ENCODE assay signal across 8 cellular contexts in genomic region chr1:2585318-2586092, GRCh38. TPM values are rescaled to one million over a fixed set of nuclear protein-coding genes. Genes with fewer than 3 reads are reported as not detected.
A peak's percentile ranks its signal among the peaks of the same experiment; 100 is the strongest.
DNase-seq lines count a peak whose midpoint lies in the region; ATAC-seq and TF ChIP-seq lines count a peak whose summit lies in the region.

No MANE protein-coding gene starts in this region.

- no peaks in the 10 kb centered on the region for H3K27me3 ChIP-seq in endodermal cell (ENCODE audit: control insufficient read depth, insufficient read depth, low read length, poor library complexity, severe bottlenecking)

- H3K9me3 ChIP-seq in endodermal cell (ENCODE audit: control insufficient read depth, low read length) (no peaks in the 10 kb centered on the region), mesodermal cell (ENCODE audit: control insufficient read depth, low read length) (no peaks in the 10 kb centered on the region)

- peak overlapping the region; percentile 79 for H3K9ac ChIP-seq in endodermal cell (ENCODE audit: extremely low read depth, low read length, poor library complexity, severe bottlenecking)

- WGBS in endodermal cell (ENCODE audit: insufficient coverage in 1 of 2, insufficient read length in 1 of 2), 2 experiments, result 0 to 11% methylated on average over 17 to 28 of the region's 28 CpGs
- WGBS in mesodermal cell (ENCODE audit: insufficient coverage in 2 of 2), 2 experiments, result 6 to 7% methylated on average over 21 to 24 of the region's 28 CpGs

- peak overlapping the region; percentile 74 for H3K4me3 Mint-ChIP-seq in endodermal cell

- H3K27ac ChIP-seq in endodermal cell (ENCODE audit: low read depth, low read length), result peak overlapping the region; percentile 87
- H3K27ac ChIP-seq in mesodermal cell (ENCODE audit: low read depth, low read length, severe bottlenecking), result peak overlapping the region; percentile 88

- ATAC-seq in HG02571 (IDR thresholded peaks at IDR 0.05; ENCODE audit: unreplicated experiment), result peak; percentile 30

- H3K36me3 Mint-ChIP-seq in endodermal cell (ENCODE audit: low read depth), result peaks cover 12% of the 10 kb centered on the region

- H3K9me3 Mint-ChIP-seq in endodermal cell, result peaks cover 3% of the 10 kb centered on the region

- DNase-seq in NCI-H510A treated with DMSO at 0.1 percent for 48 hours (lab: John Stamatoyannopoulos, UW) (peak; percentile 23), endodermal cell (peak; percentile 78), NCI-H524 treated with DMSO at 0.1 percent for 48 hours (lab: John Stamatoyannopoulos, UW) (no peak)
- peak in 2 of 3 experiments; percentile 31 to 46 for DNase-seq in activated CD8-positive, alpha-beta memory T cell treated with anti-CD3 and anti-CD28 coated beads for 48 hours (ENCODE audit: low read depth in 2 of 3, low spot score in 2 of 3)
- DNase-seq in stimulated activated CD8-positive, alpha-beta memory T cell treated with anti-CD3 and anti-CD28 coated beads, Interleukin-4, amount 100 ng/mL, for 1 hour (ENCODE audit: low read depth in 2 of 2, low spot score in 1 of 2), result peak; percentile 36 to 51

- no peak for TF ChIP-seq CTCF in endodermal cell (conservative IDR thresholded peaks at IDR 0.05)

- H3K4me3 ChIP-seq in GM08714 (ENCODE audit: low read length) (peak overlapping the region; percentile 82), endodermal cell (ENCODE audit: low read length) (peak overlapping the region; percentile 90), mesodermal cell (ENCODE audit: extremely low read depth, insufficient read depth, low read length, poor library complexity, severe bottlenecking) (peak overlapping the region; percentile 85)

- no peaks in the 10 kb centered on the region for H3K27me3 Mint-ChIP-seq in endodermal cell (ENCODE audit: insufficient read depth)

- H3K4me1 Mint-ChIP-seq in endodermal cell, result peaks cover 6% of the 10 kb centered on the region

- H3K36me3 ChIP-seq in endodermal cell (ENCODE audit: control insufficient read depth, insufficient read depth, low read length) (no peaks in the 10 kb centered on the region), mesodermal cell (ENCODE audit: control insufficient read depth, insufficient read depth, low read length) (peaks cover 2% of the 10 kb centered on the region)

- H3K4me1 ChIP-seq in endodermal cell (ENCODE audit: control insufficient read depth, insufficient read depth, low read length) (no peaks in the 10 kb centered on the region), mesodermal cell (ENCODE audit: control insufficient read depth, insufficient read depth, low read length, poor library complexity, severe bottlenecking) (peaks cover 14% of the 10 kb centered on the region)

- peak overlapping the region; percentile 88 for H3K27ac Mint-ChIP-seq in endodermal cell

RNA-seq across cellular contexts. Expression of gene PRXL2B, which starts 1.1 kb away (rescaled TPM):
- 10 to 100 TPM; 33.4 to 34.4 TPM for total RNA-seq in endodermal cell
- polyA plus RNA-seq in endodermal cell (2013, experiment 1 of 2), result 33.4 TPM
- polyA plus RNA-seq in endodermal cell (2013, experiment 2 of 2), result 29.0 TPM
- polyA plus RNA-seq in mesodermal cell (2013, experiment 1 of 2), result 23.7 TPM
- polyA plus RNA-seq in mesodermal cell (2013, experiment 2 of 2), result 22.1 TPM

RNA-seq across cellular contexts. Expression of gene TNFRSF14, which starts 29.3 kb away (rescaled TPM):
- total RNA-seq in endodermal cell, result under 1 TPM; 0.29 to 0.46 TPM
- 1.1 TPM for polyA plus RNA-seq in endodermal cell (2013, experiment 1 of 2)
- polyA plus RNA-seq in endodermal cell (2013, experiment 2 of 2), result 0.95 TPM
- 0.85 TPM for polyA plus RNA-seq in mesodermal cell (2013, experiment 1 of 2)
- polyA plus RNA-seq in mesodermal cell (2013, experiment 2 of 2), result 0.51 TPM

RNA-seq across cellular contexts. Expression of gene MMEL1, which starts 47.3 kb away (rescaled TPM):
- total RNA-seq in endodermal cell, result under 1 TPM in 1 of 2 donors, not detected in 1; 0.42 TPM
- polyA plus RNA-seq in endodermal cell (2013, experiment 1 of 2), result 3.1 TPM
- polyA plus RNA-seq in endodermal cell (2013, experiment 2 of 2), result 0.79 TPM
- polyA plus RNA-seq in mesodermal cell (2013, experiment 1 of 2), result 0.59 TPM
- not detected for polyA plus RNA-seq in mesodermal cell (2013, experiment 2 of 2)

RNA-seq across cellular contexts. Expression of gene HES5, which starts 55.4 kb away (rescaled TPM):
- not detected for total RNA-seq in endodermal cell
- polyA plus RNA-seq in endodermal cell (2013, experiment 1 of 2), result 59.2 TPM
- 46.1 TPM for polyA plus RNA-seq in endodermal cell (2013, experiment 2 of 2)
- 1.1 TPM for polyA plus RNA-seq in mesodermal cell (2013, experiment 1 of 2)
- polyA plus RNA-seq in mesodermal cell (2013, experiment 2 of 2), result 0.96 TPM

RNA-seq across cellular contexts. Expression of gene PANK4, which starts 59.1 kb away (rescaled TPM):
- total RNA-seq in endodermal cell, result 10 to 100 TPM; 45.6 to 49.5 TPM
- 34.9 TPM for polyA plus RNA-seq in endodermal cell (2013, experiment 1 of 2)
- polyA plus RNA-seq in endodermal cell (2013, experiment 2 of 2), result 35.6 TPM
- polyA plus RNA-seq in mesodermal cell (2013, experiment 1 of 2), result 34.3 TPM
- 27.7 TPM for polyA plus RNA-seq in mesodermal cell (2013, experiment 2 of 2)
